Comparison of ENCODE assay signal across 13 cellular contexts in the genomic region with DNA sequence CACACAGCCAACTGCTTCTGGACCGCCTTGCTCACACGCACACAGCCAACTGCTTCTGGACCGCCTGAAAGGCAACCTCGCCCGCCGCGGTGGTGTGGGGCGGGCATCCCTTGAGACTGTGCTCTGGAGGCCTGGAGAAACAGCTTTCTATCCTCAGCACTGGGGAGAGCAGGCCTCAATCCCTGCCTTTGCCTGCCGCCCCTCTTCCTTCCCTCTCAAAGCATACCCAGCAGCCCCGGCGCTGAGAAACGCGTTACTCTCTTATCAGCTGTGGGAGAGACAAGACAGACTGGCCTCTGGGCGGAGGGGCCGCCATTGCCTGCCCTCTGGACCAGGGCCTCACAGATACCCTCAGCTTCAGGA. TPM values are rescaled to one million over a fixed set of nuclear protein-coding genes. Genes with fewer than 3 reads are reported as not detected.
DNase-seq lines count a peak whose midpoint lies in the region; ATAC-seq, FAIRE-seq and TF ChIP-seq lines count a peak whose summit lies in the region.
"Had no signal": no experiment of that assay in that cellular context is flagged by ENCODE, and none has a peak within 500 bp of the region (broad histone marks: within the 10 kb centered on the region; RNA-seq: fewer than 3 reads in every experiment).

No MANE protein-coding gene starts in this region.

- no peaks in the 10 kb centered on the region for H3K36me3 Mint-ChIP-seq in activated naive CD4-positive, alpha-beta T cell treated with anti-CD3 and anti-CD28 coated beads, Interleukin-2, amount 50 U/mL, for 24 hours
- H3K36me3 Mint-ChIP-seq in activated naive CD4-positive, alpha-beta T cell treated with anti-CD3 and anti-CD28 coated beads, Interleukin-2, amount 50 U/mL, for 72 hours: peaks cover 8% of the 10 kb centered on the region in 2 donors
- no peaks in the 10 kb centered on the region for H3K36me3 Mint-ChIP-seq in endodermal cell (ENCODE audit: low read depth)

- CTCF ChIA-PET in K562 (lab: Yijun Ruan, JAX; ENCODE audit: low intra/inter-chr PET ratio): no interaction called here

- H3K9ac ChIP-seq in K562 (ENCODE audit: insufficient read depth in 1 of 2, low read depth in 2 of 2, low read length in 2 of 2) (0 out of 4 replicates have a peak overlapping the region, but pooled peaks of 1 of the 2 experiments have one; percentile 14), mesendoderm (ENCODE audit: low read length) (no peak overlapping the region), endodermal cell (ENCODE audit: extremely low read depth, low read length, poor library complexity, severe bottlenecking) (no peak overlapping the region)

- no peak overlapping the region for H2BK5ac ChIP-seq in mesendoderm (ENCODE audit: low read length)

- no peak for TF ChIP-seq EP300 in K562 (IDR thresholded peaks at IDR 0.05; ENCODE audit: low read length)

- DNase-seq in activated naive CD4-positive, alpha-beta T cell treated with anti-CD3 and anti-CD28 coated beads, Interleukin-2, amount 50 U/mL, for 72 hours (ENCODE audit: low spot score in 2 of 2): no peak
- peak in 1 of 4 experiments; percentile 26 for DNase-seq in K562 (ENCODE audit: extremely low read depth in 1 of 4, low spot score in 3 of 4)
- peak; percentile 22 for DNase-seq in mesendoderm
- peak; percentile 59 for DNase-seq in upper lobe of right lung
- DNase-seq in DMS79 treated with DMSO at 0.1 percent for 48 hours (lab: John Stamatoyannopoulos, UW): no peak
- no peak for DNase-seq in endodermal cell
- no peak for DNase-seq in DMS53 treated with DMSO at 0.1 percent for 48 hours (lab: John Stamatoyannopoulos, UW; ENCODE audit: unreplicated experiment)
- DNase-seq: NK-92 treated with Interleukin-12 subunit alpha and Interleukin-12 subunit beta, amount 100 ng/mL, for 24 hours; trophoblast cell had no signal

- intact Hi-C loops in K562 (cut with micrococcal nuclease) (no loop called here), upper lobe of right lung (cut with DNase I) (no loop called here)

- peaks cover 0 to 25% of the 10 kb centered on the region in 2 experiments; a peak in 2 of 5 replicates for H3K4me1 ChIP-seq in K562 (replicated peaks in 1 of 2; ENCODE audit: control insufficient read depth in 2 of 2, insufficient read depth in 2 of 2, low read length in 2 of 2)
- no peaks in the 10 kb centered on the region for H3K4me1 ChIP-seq in mesendoderm (ENCODE audit: control insufficient read depth, low read depth, low read length)
- H3K4me1 ChIP-seq in upper lobe of right lung: peaks cover 24% of the 10 kb centered on the region
- no peaks in the 10 kb centered on the region for H3K4me1 ChIP-seq in endodermal cell (ENCODE audit: control insufficient read depth, insufficient read depth, low read length)

- no peaks in the 10 kb centered on the region for H3K27me3 Mint-ChIP-seq in activated naive CD4-positive, alpha-beta T cell treated with anti-CD3 and anti-CD28 coated beads, Interleukin-2, amount 50 U/mL, for 24 hours
- H3K27me3 Mint-ChIP-seq in endodermal cell (ENCODE audit: insufficient read depth): peaks cover 85% of the 10 kb centered on the region

- H3K9me3 Mint-ChIP-seq in activated naive CD4-positive, alpha-beta T cell treated with anti-CD3 and anti-CD28 coated beads, Interleukin-2, amount 50 U/mL, for 24 hours: no peaks in the 10 kb centered on the region
- H3K9me3 Mint-ChIP-seq in activated naive CD4-positive, alpha-beta T cell treated with anti-CD3 and anti-CD28 coated beads, Interleukin-2, amount 50 U/mL, for 72 hours: no peaks in the 10 kb centered on the region
- H3K9me3 Mint-ChIP-seq in endodermal cell: peaks cover 7% of the 10 kb centered on the region

- no peak overlapping the region for H3K56ac ChIP-seq in mesendoderm (ENCODE audit: low read length)

- H3K79me2 ChIP-seq in K562 (ENCODE audit: control insufficient read depth, insufficient read depth, low read length) (no peaks in the 10 kb centered on the region), mesendoderm (ENCODE audit: control insufficient read depth, insufficient read depth, low read length) (no peaks in the 10 kb centered on the region)

- H3K4me3 ChIP-seq in K562 (no peak overlapping the region), mesendoderm (ENCODE audit: low read length) (no peak overlapping the region), upper lobe of right lung (peak overlapping the region; percentile 65), endodermal cell (ENCODE audit: low read length) (no peak overlapping the region)

- in situ Hi-C loops in K562 (cut with MboI): no loop called here

- H2BK120ac ChIP-seq in mesendoderm (ENCODE audit: low read depth, low read length): no peak overlapping the region

- H2AFZ ChIP-seq in K562 (ENCODE audit: low read depth, low read length): peak overlapping the region; percentile 78

- H3K4me1 Mint-ChIP-seq in activated naive CD4-positive, alpha-beta T cell treated with anti-CD3 and anti-CD28 coated beads, Interleukin-2, amount 50 U/mL, for 24 hours: peaks cover 41% of the 10 kb centered on the region
- H3K4me1 Mint-ChIP-seq in endodermal cell: peaks cover 10% of the 10 kb centered on the region

- H3K27me3 ChIP-seq in K562 (ENCODE audit: control insufficient read depth in 2 of 2, insufficient read depth in 2 of 2, low read length in 2 of 2): peaks cover 0 to 5% of the 10 kb centered on the region in 2 experiments; a peak in 1 of 5 replicates
- no peaks in the 10 kb centered on the region for H3K27me3 ChIP-seq in mesendoderm (ENCODE audit: insufficient read depth, low read length, poor library complexity)
- peaks cover 18% of the 10 kb centered on the region for H3K27me3 ChIP-seq in upper lobe of right lung
- H3K27me3 ChIP-seq in endodermal cell (ENCODE audit: control insufficient read depth, insufficient read depth, low read length, poor library complexity, severe bottlenecking): peaks cover 26% of the 10 kb centered on the region

- H2BK15ac ChIP-seq in mesendoderm (replicated peaks; ENCODE audit: low read depth): no peak overlapping the region

- TF ChIP-seq POLR2A in K562 (conservative IDR thresholded peaks at IDR 0.05): no peak

- no peak overlapping the region for H3K23ac ChIP-seq in mesendoderm (ENCODE audit: low read length)

- no peaks in the 10 kb centered on the region for H4K20me1 ChIP-seq in K562 (replicated peaks; ENCODE audit: control insufficient read depth, insufficient read depth, low read length)

- 44% methylated on average over 14 of the region's 15 CpGs for WGBS in K562 (ENCODE audit: insufficient coverage, low coverage, missing lambda C conversion rate)
- WGBS in mesendoderm (ENCODE audit: extremely low coverage, insufficient coverage, low lambda C conversion rate): no CpG with 5 or more reads among the region's 15 CpGs
- 92 to 96% methylated on average over 9 to 15 of the region's 15 CpGs for WGBS in endodermal cell (ENCODE audit: insufficient coverage in 1 of 2, insufficient read length in 1 of 2), 2 experiments

- TF ChIP-seq RAD21 in K562 (CRISPR knock-in tag; conservative IDR thresholded peaks at IDR 0.05 in 1 of 2, IDR thresholded peaks at IDR 0.05 in 1 of 2): no peak

- H3K27ac Mint-ChIP-seq in activated naive CD4-positive, alpha-beta T cell treated with anti-CD3 and anti-CD28 coated beads, Interleukin-2, amount 50 U/mL, for 24 hours: no peak overlapping the region
- peak overlapping the region in 1 of 2 donors; percentile 84 for H3K27ac Mint-ChIP-seq in activated naive CD4-positive, alpha-beta T cell treated with anti-CD3 and anti-CD28 coated beads, Interleukin-2, amount 50 U/mL, for 72 hours
- no peak overlapping the region for H3K27ac Mint-ChIP-seq in endodermal cell

- no peaks in the 10 kb centered on the region for H3K79me1 ChIP-seq in mesendoderm (ENCODE audit: low read length)

- no peak overlapping the region for H3K4ac ChIP-seq in mesendoderm (ENCODE audit: low read depth, low read length)

- H3K18ac ChIP-seq in mesendoderm (ENCODE audit: low read length): no peak overlapping the region

- TF ChIP-seq CTCF in K562 (IDR thresholded peaks at IDR 0.05 in 2 of 3, conservative IDR thresholded peaks at IDR 0.05 in 1 of 3; ENCODE audit: insufficient read depth in 2 of 3, low read depth in 1 of 3, low read length in 3 of 3): no peak
- TF ChIP-seq CTCF in upper lobe of right lung (IDR thresholded peaks at IDR 0.05): no peak
- TF ChIP-seq CTCF in endodermal cell (conservative IDR thresholded peaks at IDR 0.05): no peak

- H3K4me2 ChIP-seq in K562 (ENCODE audit: insufficient read depth, low read length) (peak overlapping the region; percentile 31; the same call in 1 of the 2 replicates), mesendoderm (ENCODE audit: low read length) (no peak overlapping the region)

- no peak for ATAC-seq in activated naive CD4-positive, alpha-beta T cell treated with anti-CD3 and anti-CD28 coated beads, Interleukin-2, amount 50 U/mL, for 72 hours
- ATAC-seq in K562 (peak; percentile 60), upper lobe of right lung (no peak)

- H3K4me3 Mint-ChIP-seq in activated naive CD4-positive, alpha-beta T cell treated with anti-CD3 and anti-CD28 coated beads, Interleukin-2, amount 50 U/mL, for 24 hours: peak overlapping the region; percentile 94
- no peak overlapping the region for H3K4me3 Mint-ChIP-seq in endodermal cell

- H3K9me1 ChIP-seq in K562 (ENCODE audit: control insufficient read depth, insufficient read depth, low read length): no peaks in the 10 kb centered on the region

- no peak overlapping the region for H4K8ac ChIP-seq in mesendoderm (ENCODE audit: low read depth, low read length)

- H3K27ac ChIP-seq in K562 (ENCODE audit: extremely low read depth, low read depth, low read length): no peak overlapping the region
- H3K27ac ChIP-seq in mesendoderm (ENCODE audit: low read depth, low read length): no peak overlapping the region
- H3K27ac ChIP-seq in upper lobe of right lung: no peak overlapping the region
- H3K27ac ChIP-seq in endodermal cell (ENCODE audit: low read depth, low read length): no peak overlapping the region
- H3K27ac ChIP-seq: C4-2B had no signal

- H3K9me3 ChIP-seq in K562 (replicated peaks; ENCODE audit: control insufficient read depth, insufficient read depth, low read depth, low read length) (no peaks in the 10 kb centered on the region), upper lobe of right lung (no peaks in the 10 kb centered on the region), endodermal cell (ENCODE audit: control insufficient read depth, low read length) (no peaks in the 10 kb centered on the region)

- H3K36me3 ChIP-seq in K562 (ENCODE audit: control insufficient read depth, insufficient read depth, low read length) (no peaks in the 10 kb centered on the region), mesendoderm (ENCODE audit: control insufficient read depth, insufficient read depth, low read length) (no peaks in the 10 kb centered on the region), upper lobe of right lung (no peaks in the 10 kb centered on the region), endodermal cell (ENCODE audit: control insufficient read depth, insufficient read depth, low read length) (no peaks in the 10 kb centered on the region)

- no peak overlapping the region for H2AK5ac ChIP-seq in mesendoderm (ENCODE audit: low read length)

- FAIRE-seq in K562 (lab: Jason Lieb, UNC): no peak

- BruUV-seq in K562 (replicated peaks; lab: Mats Ljungman, UMichigan): no TSS peak

- no peak overlapping the region for H4K5ac ChIP-seq in mesendoderm (ENCODE audit: low read length)

- POLR2A ChIA-PET in K562 (lab: Yijun Ruan, JAX): interaction anchor here (0.6 to 1.0 kb wide), 3 partner anchors 14 to 64 kb away, joined by 3 to 4 read pairs (median 3); no protein-coding TSS in a partner anchor

RNA-seq across cellular contexts. Expression of a gene that starts 2.9 kb away (rescaled TPM):
- total RNA-seq in activated naive CD4-positive, alpha-beta T cell treated with anti-CD3 and anti-CD28 coated beads, Interleukin-2, amount 50 U/mL, for 72 hours: 10 to 100 TPM; 13.6 to 27.0 TPM
- not detected in 2 replicates for total RNA-seq in K562 (2011; cell fraction: chromatin; rRNA removed; ENCODE audit: low replicate concordance)
- not detected in 2 replicates for total RNA-seq in K562 (2011; cell fraction: nucleolus; rRNA removed)
- not detected in 2 replicates for total RNA-seq in K562 (2011; cell fraction: nucleoplasm; rRNA removed)
- total RNA-seq in K562 (2014; rRNA removed): not detected in 2 replicates
- not detected in 2 replicates for total RNA-seq in K562 (2014; rRNA removed; fragmentation: Illumina TruSeq; extraction: Trizol)
- not detected in 2 replicates for total RNA-seq in K562 (2015; rRNA removed; fragmentation: Illumina TruSeq; extraction: Trizol)
- 0.22 and 0.27 TPM in 2 replicates for total RNA-seq in K562 (2021)
- polyA plus RNA-seq in K562 (2011; rRNA removed): not detected in 2 replicates
- polyA plus RNA-seq in K562 (2011; cell fraction: cytosol; rRNA removed): not detected in 2 replicates
- not detected in 2 replicates for polyA plus RNA-seq in K562 (2011; cell fraction: nucleus; rRNA removed)
- polyA plus RNA-seq in K562 (2012): 0.05 and 0.43 TPM in 2 replicates
- not detected in 2 replicates for polyA plus RNA-seq in K562 (2014; fragmentation: Illumina TruSeq; extraction: Trizol)
- polyA plus RNA-seq in K562 (2014; fragmentation: Nextera tagmentation; extraction: Ambion mirVana): not detected
- not detected in 2 replicates for polyA plus RNA-seq in K562 (2014; rRNA removed)
- not detected in 2 replicates for polyA minus RNA-seq in K562 (2011; rRNA and poly(A)+ RNA removed)
- polyA minus RNA-seq in K562 (2011; cell fraction: cytosol; rRNA and poly(A)+ RNA removed): not detected in 2 replicates
- polyA minus RNA-seq in K562 (2011; cell fraction: nucleus; rRNA and poly(A)+ RNA removed): not detected in 2 replicates
- polyA plus RNA-seq in mesendoderm (2013, experiment 1 of 2): 3.5 TPM
- 3.5 TPM for polyA plus RNA-seq in mesendoderm (2013, experiment 2 of 2)
- 3.9 TPM for total RNA-seq in upper lobe of right lung
- total RNA-seq in endodermal cell: 1 to 10 TPM; 5.9 to 8.1 TPM
- polyA plus RNA-seq in endodermal cell (2013, experiment 1 of 2): 6.7 TPM
- polyA plus RNA-seq in endodermal cell (2013, experiment 2 of 2): 7.5 TPM

RNA-seq across cellular contexts. Expression of a gene that starts 18.4 kb away (rescaled TPM):
- not detected for total RNA-seq in activated naive CD4-positive, alpha-beta T cell treated with anti-CD3 and anti-CD28 coated beads, Interleukin-2, amount 50 U/mL, for 72 hours
- total RNA-seq in K562 (2011; cell fraction: chromatin; rRNA removed; ENCODE audit: low replicate concordance): not detected in 2 replicates
- total RNA-seq in K562 (2011; cell fraction: nucleolus; rRNA removed): not detected in 2 replicates
- total RNA-seq in K562 (2011; cell fraction: nucleoplasm; rRNA removed): not detected in 2 replicates
- not detected in 2 replicates for total RNA-seq in K562 (2014; rRNA removed)
- total RNA-seq in K562 (2014; rRNA removed; fragmentation: Illumina TruSeq; extraction: Trizol): not detected in 2 replicates
- not detected in 2 replicates for total RNA-seq in K562 (2015; rRNA removed; fragmentation: Illumina TruSeq; extraction: Trizol)
- total RNA-seq in K562 (2021): not detected in 2 replicates
- not detected in 2 replicates for polyA plus RNA-seq in K562 (2011; rRNA removed)
- not detected in 2 replicates for polyA plus RNA-seq in K562 (2011; cell fraction: cytosol; rRNA removed)
- not detected in 2 replicates for polyA plus RNA-seq in K562 (2011; cell fraction: nucleus; rRNA removed)
- 0.14 and 0.19 TPM in 2 replicates for polyA plus RNA-seq in K562 (2012)
- 0.10 TPM in 1 of 2 replicates, not detected in the other for polyA plus RNA-seq in K562 (2014; fragmentation: Illumina TruSeq; extraction: Trizol)
- under 1 TPM in 1 of 2 experiments, not detected in 1; 0.15 TPM for polyA plus RNA-seq in K562 (2014; fragmentation: Nextera tagmentation; extraction: Ambion mirVana)
- not detected in 2 replicates for polyA plus RNA-seq in K562 (2014; rRNA removed)
- not detected in 2 replicates for polyA minus RNA-seq in K562 (2011; rRNA and poly(A)+ RNA removed)
- not detected in 2 replicates for polyA minus RNA-seq in K562 (2011; cell fraction: cytosol; rRNA and poly(A)+ RNA removed)
- polyA minus RNA-seq in K562 (2011; cell fraction: nucleus; rRNA and poly(A)+ RNA removed): not detected in 2 replicates
- 0.08 TPM for polyA plus RNA-seq in mesendoderm (2013, experiment 1 of 2)
- polyA plus RNA-seq in mesendoderm (2013, experiment 2 of 2): 0.06 TPM
- 150 TPM for total RNA-seq in upper lobe of right lung
- total RNA-seq in endodermal cell: under 1 TPM in 1 of 2 donors, not detected in 1; 0.37 TPM
- polyA plus RNA-seq in endodermal cell (2013, experiment 1 of 2): not detected
- polyA plus RNA-seq in endodermal cell (2013, experiment 2 of 2): not detected
- total RNA-seq: dermis microvascular lymphatic vessel endothelial cell, kidney epithelial cell had no signal

RNA-seq across cellular contexts. Expression of a gene that starts 34.2 kb away (rescaled TPM):
- total RNA-seq in activated naive CD4-positive, alpha-beta T cell treated with anti-CD3 and anti-CD28 coated beads, Interleukin-2, amount 50 U/mL, for 72 hours: not detected
- not detected in 2 replicates for total RNA-seq in K562 (2011; cell fraction: chromatin; rRNA removed; ENCODE audit: low replicate concordance)
- not detected in 2 replicates for total RNA-seq in K562 (2011; cell fraction: nucleolus; rRNA removed)
- not detected in 2 replicates for total RNA-seq in K562 (2011; cell fraction: nucleoplasm; rRNA removed)
- 0.94 TPM in 1 of 2 replicates, not detected in the other for total RNA-seq in K562 (2014; rRNA removed)
- not detected in 2 replicates for total RNA-seq in K562 (2014; rRNA removed; fragmentation: Illumina TruSeq; extraction: Trizol)
- not detected in 2 replicates for total RNA-seq in K562 (2015; rRNA removed; fragmentation: Illumina TruSeq; extraction: Trizol)
- total RNA-seq in K562 (2021): 0.35 TPM in 1 of 2 replicates, not detected in the other
- 0.18 TPM in 1 of 2 replicates, not detected in the other for polyA plus RNA-seq in K562 (2011; rRNA removed)
- 0.22 and 1.2 TPM in 2 replicates for polyA plus RNA-seq in K562 (2011; cell fraction: cytosol; rRNA removed)
- polyA plus RNA-seq in K562 (2011; cell fraction: nucleus; rRNA removed): 0.33 TPM in 1 of 2 replicates, not detected in the other
- 0.66 and 0.79 TPM in 2 replicates for polyA plus RNA-seq in K562 (2012)
- 0.47 TPM in 1 of 2 replicates, not detected in the other for polyA plus RNA-seq in K562 (2014; fragmentation: Illumina TruSeq; extraction: Trizol)
- polyA plus RNA-seq in K562 (2014; fragmentation: Nextera tagmentation; extraction: Ambion mirVana): under 1 TPM in 1 of 2 experiments, not detected in 1; 0.18 TPM
- polyA plus RNA-seq in K562 (2014; rRNA removed): 0.52 and 1.8 TPM in 2 replicates
- not detected in 2 replicates for polyA minus RNA-seq in K562 (2011; rRNA and poly(A)+ RNA removed)
- polyA minus RNA-seq in K562 (2011; cell fraction: cytosol; rRNA and poly(A)+ RNA removed): not detected in 2 replicates
- polyA minus RNA-seq in K562 (2011; cell fraction: nucleus; rRNA and poly(A)+ RNA removed): not detected in 2 replicates
- polyA plus RNA-seq in mesendoderm (2013, experiment 1 of 2): 17.8 TPM
- 17.0 TPM for polyA plus RNA-seq in mesendoderm (2013, experiment 2 of 2)
- 0.87 TPM for total RNA-seq in upper lobe of right lung
- 1 to 10 TPM; 5.0 to 6.6 TPM for total RNA-seq in endodermal cell
- 12.8 TPM for polyA plus RNA-seq in endodermal cell (2013, experiment 1 of 2)
- 12.1 TPM for polyA plus RNA-seq in endodermal cell (2013, experiment 2 of 2)
- total RNA-seq: kidney epithelial cell had no signal

Comparison
In these comparisons a context has a peak if more than half of its experiments do, and no peak if none do; other contexts are left out.
1. DNase-seq: peak in mesendoderm (single experiment) and upper lobe of right lung (single experiment); none in activated naive CD4-positive, alpha-beta T cell treated with anti-CD3 and anti-CD28 coated beads, Interleukin-2, amount 50 U/mL, for 72 hours (0 of 2), DMS79 treated with DMSO at 0.1 percent for 48 hours (single experiment), endodermal cell (single experiment) and DMS53 treated with DMSO at 0.1 percent for 48 hours (single experiment).
2. RNA of a gene that starts 18.4 kb away (total RNA-seq): 150 TPM in upper lobe of right lung (single experiment); 0.37 TPM in endodermal cell, not detected in activated naive CD4-positive, alpha-beta T cell treated with anti-CD3 and anti-CD28 coated beads, Interleukin-2, amount 50 U/mL, for 72 hours and not detected in K562; every median in the first group is over 100 times any median in the second.